17 cellular contexts compared by ENCODE assay signal in genomic region chr11:76656087-76656531, GRCh38. TPM values are rescaled to one million over a fixed set of nuclear protein-coding genes. Genes with fewer than 3 reads are reported as not detected.
DNase-seq lines count a peak whose midpoint lies in the region; ATAC-seq and TF ChIP-seq lines count a peak whose summit lies in the region.
"Had no signal": no experiment of that assay in that cellular context is flagged by ENCODE, and none has a peak within 500 bp of the region (broad histone marks: within the 10 kb centered on the region; RNA-seq: fewer than 3 reads in every experiment).

No MANE protein-coding gene starts in this region.

- no peak for TF ChIP-seq POLR2A in sigmoid colon (IDR thresholded peaks at IDR 0.05)

- H3K36me3 Mint-ChIP-seq in activated B cell treated with CpG ODN at 0.5 μM for 24 hours (ENCODE audit: low read depth) = peaks cover 16% of the 10 kb centered on the region
- H3K36me3 Mint-ChIP-seq: neural progenitor cell had no signal

- H3K9me3 Mint-ChIP-seq in activated B cell treated with CpG ODN at 0.5 μM for 24 hours = no peaks in the 10 kb centered on the region
- H3K9me3 Mint-ChIP-seq: activated CD4-positive, alpha-beta T cell treated with anti-CD3 and anti-CD28 coated beads, Interleukin-2, amount 10 ng/mL, durations not matched to agents 24 days and 14 days; effector memory CD8-positive, alpha-beta T cell; neural progenitor cell had no signal

- ATAC-seq in activated B cell treated with CpG ODN at 0.5 μM for 24 hours (ENCODE audit: low read depth) (no peak), left lobe of liver (no peak), HG02642 (IDR thresholded peaks at IDR 0.05; ENCODE audit: poor library complexity, unreplicated experiment) (no peak), HG03520 (IDR thresholded peaks at IDR 0.05; ENCODE audit: unreplicated experiment) (no peak)
- ATAC-seq: effector memory CD8-positive, alpha-beta T cell had no signal

- 73 to 83% methylated on average over 8 of the region's 8 CpGs for WGBS in sigmoid colon, 2 donors

- no peak overlapping the region for H3K4me3 Mint-ChIP-seq in activated B cell treated with CpG ODN at 0.5 μM for 24 hours
- H3K4me3 Mint-ChIP-seq: activated CD4-positive, alpha-beta T cell treated with anti-CD3 and anti-CD28 coated beads, Interleukin-2, amount 10 ng/mL, durations not matched to agents 24 days and 14 days; effector memory CD8-positive, alpha-beta T cell; neural progenitor cell had no signal

- POLR2A ChIA-PET in GM10248 (lab: Yijun Ruan, JAX) = no interaction called here
- POLR2A ChIA-PET in activated B cell treated with CpG ODN at 0.5 μM for 24 hours (lab: Charles Lee) = no interaction called here

- H3K27me3 Mint-ChIP-seq in activated B cell treated with CpG ODN at 0.5 μM for 24 hours = peaks cover 12% of the 10 kb centered on the region

- peak overlapping the region in 3 of 4 donors; percentile 66 to 73 (median 68) for H3K27ac ChIP-seq in sigmoid colon
- H3K27ac ChIP-seq: neural progenitor cell had no signal

- peak; percentile 16 for DNase-seq in GM10248 (ENCODE audit: extremely low spot score)
- DNase-seq in activated B cell treated with CpG ODN at 0.5 μM for 24 hours = peak; percentile 11
- peak; percentile 41 for DNase-seq in left lobe of liver (ENCODE audit: low spot score)
- DNase-seq in sigmoid colon = peak; percentile 58
- DNase-seq in NCI-H1417 (lab: John Stamatoyannopoulos, UW) = no peak
- DNase-seq in A172 (ENCODE audit: low spot score) = no peak
- DNase-seq: activated CD4-positive, alpha-beta T cell treated with anti-CD3 and anti-CD28 coated beads, Interleukin-2, amount 10 ng/mL, durations not matched to agents 24 days and 14 days; activated T-cell treated with anti-CD3 and anti-CD28 coated beads, Interleukin-2, amount 50 U/mL, for 1 hour; caudate nucleus; effector memory CD8-positive, alpha-beta T cell; Kasumi-1; NCI-H510A; stimulated activated CD4-positive, alpha-beta T cell treated with anti-CD3 and anti-CD28 coated beads, Interleukin-1b, Interleukin-23, amount 100 ng/mL, for 48 hours; T1000 had no signal

- H3K27me3 ChIP-seq in sigmoid colon = no peaks in the 10 kb centered on the region
- H3K27me3 ChIP-seq: neural progenitor cell had no signal

- TF ChIP-seq CTCF in GM10248 (IDR thresholded peaks at IDR 0.05; ENCODE audit: control extremely low read depth, extremely low read depth, low read depth, missing control alignments) = no peak
- no peak for TF ChIP-seq CTCF in activated B cell treated with CpG ODN at 0.5 μM for 24 hours (IDR thresholded peaks at IDR 0.05)
- TF ChIP-seq CTCF in sigmoid colon (IDR thresholded peaks at IDR 0.05) = no peak

- peaks cover 22% of the 10 kb centered on the region for H3K4me1 Mint-ChIP-seq in activated B cell treated with CpG ODN at 0.5 μM for 24 hours

- no peak overlapping the region for H3K27ac Mint-ChIP-seq in activated B cell treated with CpG ODN at 0.5 μM for 24 hours
- H3K27ac Mint-ChIP-seq: activated CD4-positive, alpha-beta T cell treated with anti-CD3 and anti-CD28 coated beads, Interleukin-2, amount 10 ng/mL, durations not matched to agents 24 days and 14 days; effector memory CD8-positive, alpha-beta T cell had no signal

- H3K36me3 ChIP-seq in sigmoid colon = no peaks in the 10 kb centered on the region
- H3K36me3 ChIP-seq: neural progenitor cell had no signal

- H3K4me3 ChIP-seq in sigmoid colon = no peak overlapping the region
- H3K4me3 ChIP-seq: neural progenitor cell had no signal

- no peaks in the 10 kb centered on the region for H3K9me3 ChIP-seq in sigmoid colon

- CTCF ChIA-PET in GM10248 (lab: Yijun Ruan, JAX) (interaction anchor here (1.0 to 3.0 kb wide), 2 partner anchors 13 to 24 kb away, joined by 3 to 8 read pairs; no protein-coding TSS in a partner anchor), activated B cell treated with CpG ODN at 0.5 μM for 24 hours (lab: Charles Lee) (no interaction called here)

- intact Hi-C loops in activated B cell treated with CpG ODN at 0.5 μM for 24 hours (cut with micrococcal nuclease) = no loop called here
- intact Hi-C loops in sigmoid colon (cut with DNase I) = no loop called here

- no peak for TF ChIP-seq EP300 in sigmoid colon (IDR thresholded peaks at IDR 0.05)

- peaks cover 0 to 39% (median 36%) of the 10 kb centered on the region in 4 donors for H3K4me1 ChIP-seq in sigmoid colon
- H3K4me1 ChIP-seq: neural progenitor cell had no signal

RNA-seq across cellular contexts. Expression of gene LRRC32, which starts 14.4 kb away (rescaled TPM):
- total RNA-seq in activated B cell treated with CpG ODN at 0.5 μM for 24 hours (25.8 and 27.8 TPM in 2 replicates), left lobe of liver (10.5 TPM), sigmoid colon (10 to 100 TPM in 3 of 4 donors, 1 to 10 TPM in 1; 6.4 to 30.7 (median 16.2) TPM)
- 10 to 100 TPM in 1 of 3 donors, 1 to 10 TPM in 1, under 1 TPM in 1; 0.69 to 18.3 (median 1.8) TPM for polyA plus RNA-seq in sigmoid colon
- total RNA-seq in A172 (2014; rRNA removed; shearing (Covaris generic)) = not detected in 2 replicates

Comparison
In these comparisons a context has a peak if more than half of its experiments do, and no peak if none do; other contexts are left out.
1. DNase-seq: peak in GM10248 (single experiment), activated B cell treated with CpG ODN at 0.5 μM for 24 hours (single experiment), left lobe of liver (single experiment) and sigmoid colon (single experiment); none in NCI-H1417 (0 of 3) and A172 (single experiment).